8 cellular contexts compared by ENCODE assay signal in genomic region chr6:30344191-30344867, GRCh38. TPM values are rescaled to one million over a fixed set of nuclear protein-coding genes. Genes with fewer than 3 reads are reported as not detected.
DNase-seq lines count a peak whose midpoint lies in the region; ATAC-seq, FAIRE-seq and TF ChIP-seq lines count a peak whose summit lies in the region.

No MANE protein-coding gene starts in this region.

- in situ Hi-C loops in GM13977 (cut with MboI; ENCODE audit: low pct_unique_long_range_greater_than_20kb, low sequenced_read_pairs, unreplicated experiment): no loop called here

- H3K4me3 ChIP-seq in heart left ventricle (peak overlapping the region in 8 of 12 donors; percentile 71 to 92 (median 80)), right atrium auricular region (peak overlapping the region in 1 of 2 donors; percentile 83), adrenal gland (peak overlapping the region in 1 of 4 donors; percentile 79), mucosa of rectum (ENCODE audit: low read length in 2 of 2) (peak overlapping the region; percentile 81 to 89)

- peaks cover 0 to 16% (median 8%) of the 10 kb centered on the region in 12 donors for H3K4me1 ChIP-seq in heart left ventricle
- peaks cover 0 to 8% of the 10 kb centered on the region in 2 donors for H3K4me1 ChIP-seq in right atrium auricular region
- H3K4me1 ChIP-seq in adrenal gland (replicated peaks in 1 of 2): peaks cover 0 to 17% of the 10 kb centered on the region in 2 donors
- peaks cover 0 to 10% of the 10 kb centered on the region in 2 donors for H3K4me1 ChIP-seq in mucosa of rectum (ENCODE audit: control insufficient read depth in 2 of 2, insufficient read depth in 2 of 2, low read length in 2 of 2)

- no peak for FAIRE-seq in urothelium cell line (lab: Jason Lieb, UNC)

- peak overlapping the region; percentile 0 to 84 for H3K9ac ChIP-seq in mucosa of rectum (ENCODE audit: low read depth in 1 of 2, low read length in 2 of 2)

- TF ChIP-seq CTCF in heart left ventricle (IDR thresholded peaks at IDR 0.05) (no peak), right atrium auricular region (IDR thresholded peaks at IDR 0.05) (no peak), adrenal gland (IDR thresholded peaks at IDR 0.05) (no peak), GM13977 (IDR thresholded peaks at IDR 0.05; ENCODE audit: extremely low read depth, insufficient read depth, missing control alignments) (no peak)

- H3K27me3 ChIP-seq in heart left ventricle (no peaks in the 10 kb centered on the region), right atrium auricular region (no peaks in the 10 kb centered on the region), adrenal gland (no peaks in the 10 kb centered on the region), mucosa of rectum (ENCODE audit: control insufficient read depth in 2 of 2, insufficient read depth in 2 of 2, low read length in 2 of 2) (no peaks in the 10 kb centered on the region)

- ATAC-seq in heart left ventricle (peak in 1 of 4 donors; percentile 4), GM18861 (IDR thresholded peaks at IDR 0.05; ENCODE audit: unreplicated experiment) (no peak)
- ATAC-seq in activated CD4-positive, CD25-positive, alpha-beta regulatory T cell treated with anti-CD3 and anti-CD28 coated beads, Interleukin-2, amount 50 U/mL, for 24 hours: no peak

- 62 to 75% (median 64%) methylated on average over 4 of the region's 4 CpGs for WGBS in heart left ventricle, 4 donors
- 40 to 48% (median 44%) methylated on average over 4 of the region's 4 CpGs for WGBS in adrenal gland, 4 donors

- H3K36me3 ChIP-seq in heart left ventricle (peaks cover 0 to 57% (median 44%) of the 10 kb centered on the region in 9 donors), right atrium auricular region (peaks cover 23% of the 10 kb centered on the region), adrenal gland (replicated peaks in 1 of 2) (peaks cover 0 to 35% of the 10 kb centered on the region in 2 donors), mucosa of rectum (ENCODE audit: control insufficient read depth in 2 of 2, insufficient read depth in 2 of 2, low read length in 2 of 2) (peaks cover 23 to 26% of the 10 kb centered on the region in 2 donors)

- no peak for DNase-seq in heart left ventricle
- no peak for DNase-seq in right atrium auricular region (ENCODE audit: low spot score)
- DNase-seq in adrenal gland: peak in 5 of 7 donors; percentile 20 to 48 (median 30)
- peak; percentile 13 for DNase-seq in urothelium cell line (ENCODE audit: low spot score)
- no peak for DNase-seq in GM13977 (ENCODE audit: low spot score)

- H3K9me3 ChIP-seq in heart left ventricle: no peaks in the 10 kb centered on the region
- no peaks in the 10 kb centered on the region for H3K9me3 ChIP-seq in right atrium auricular region
- H3K9me3 ChIP-seq in adrenal gland (replicated peaks in 1 of 3): no peaks in the 10 kb centered on the region
- H3K9me3 ChIP-seq in mucosa of rectum (ENCODE audit: control insufficient read depth in 2 of 2, low read length in 2 of 2): no peaks in the 10 kb centered on the region

- H3K27ac ChIP-seq in heart left ventricle (peak overlapping the region in 6 of 12 donors; percentile 72 to 91 (median 88)), right atrium auricular region (peak overlapping the region in 1 of 2 donors; percentile 87), adrenal gland (peak overlapping the region in 4 of 5 donors; percentile 74 to 94 (median 84)), mucosa of rectum (ENCODE audit: low read depth in 2 of 2, low read length in 2 of 2) (no peak overlapping the region)

- intact Hi-C loops in heart left ventricle (cut with DNase I) (loop anchor here in 1 of 10 donors (2.0 kb wide), 1 partner anchor 18 kb away; the partner anchor contains the start of gene TRIM39), adrenal gland (cut with DNase I) (no loop called here)

- TF ChIP-seq POLR2A in heart left ventricle (IDR thresholded peaks at IDR 0.05) (no peak), adrenal gland (IDR thresholded peaks at IDR 0.05) (peak in 1 of 2 donors; percentile 29)

RNA-seq across cellular contexts. Expression of gene RPP21, which starts 0.6 kb away (rescaled TPM):
- 10 to 100 TPM; 17.3 to 64.4 (median 24.7) TPM for total RNA-seq in heart left ventricle
- 10 to 100 TPM; 84.1 to 88.9 TPM for polyA plus RNA-seq in heart left ventricle
- total RNA-seq in right atrium auricular region: 10 to 100 TPM; 46.6 to 54.1 TPM
- 100 to 1,000 TPM in 2 of 8 donors, 10 to 100 TPM in 6; 32.1 to 110 (median 59.7) TPM for total RNA-seq in adrenal gland
- polyA plus RNA-seq in adrenal gland: 100 to 1,000 TPM in 2 of 3 donors, 10 to 100 TPM in 1; 24.2 to 223 (median 210) TPM

RNA-seq across cellular contexts. Expression of gene TRIM39, which starts 17.6 kb away (rescaled TPM):
- 10 to 100 TPM in 2 of 9 donors, 1 to 10 TPM in 7; 6.4 to 12.1 (median 8.4) TPM for total RNA-seq in heart left ventricle
- 1 to 10 TPM; 5.1 to 9.6 TPM for polyA plus RNA-seq in heart left ventricle
- total RNA-seq in right atrium auricular region: 10 to 100 TPM in 1 of 2 donors, 1 to 10 TPM in 1; 9.2 to 12.2 TPM
- total RNA-seq in adrenal gland: 10 to 100 TPM in 7 of 8 donors, 1 to 10 TPM in 1; 9.8 to 24.3 (median 14.2) TPM
- polyA plus RNA-seq in adrenal gland: 10 to 100 TPM; 12.1 to 17.0 (median 14.6) TPM

Comparison
In these comparisons a context has a peak if more than half of its experiments do, and no peak if none do; other contexts are left out.
1. DNase-seq: peak in adrenal gland (5 of 7) and urothelium cell line (single experiment); none in heart left ventricle (0 of 5), right atrium auricular region (single experiment) and GM13977 (single experiment).
2. H3K27ac ChIP-seq: peak in adrenal gland (4 of 5); none in mucosa of rectum (0 of 2).